In genomic region chr4:159689526-159689925, GRCh38 we compare ENCODE assay signal across 23 cellular contexts.
"Had no signal": no experiment of that assay in that cellular context is flagged by ENCODE, and none has a peak within 500 bp of the region (broad histone marks: within the 10 kb centered on the region; RNA-seq: fewer than 3 reads in every experiment).

No MANE protein-coding gene starts in this region.

- H3K27ac Mint-ChIP-seq: mesothelial cell of epicardium; naive B cell; natural killer cell; progenitor cell of endocrine pancreas; stimulated activated naive B cell treated with anti-CD40 and anti-IgM and Interleukin-4, amounts not matched to agents 10 μg/mL and 1 μg/mL and 100 μg/mL, for 72 hours had no signal

- H3K4me3 ChIP-seq: hepatocyte, left ventricle myocardium inferior, lung, ovary, right atrium auricular region, right lobe of liver, stomach, testis, tibial artery, upper lobe of right lung had no signal

- H3K36me3 ChIP-seq: left ventricle myocardium inferior, ovary, right atrium auricular region, right lobe of liver, stomach, tibial artery, upper lobe of right lung had no signal

- H3K79me2 ChIP-seq: hepatocyte had no signal

- DNase-seq: islet precursor cell; left ventricle myocardium inferior; mesendoderm; naive B cell; natural killer cell; ovary; right lobe of liver; stimulated activated CD4-positive, alpha-beta T cell treated with anti-CD3 and anti-CD28 coated beads, Interleukin-12 subunit alpha, Interleukin-12 subunit beta, amount 100 ng/mL, for 4 hours; stimulated activated CD4-positive, alpha-beta T cell treated with anti-CD3 and anti-CD28 coated beads, Interleukin-15, amount 100 ng/mL, for 24 hours; stimulated activated CD4-positive, alpha-beta T cell treated with anti-CD3 and anti-CD28 coated beads, Interleukin-2, amount 100 ng/mL, for 24 hours; stimulated activated CD4-positive, alpha-beta T cell treated with anti-CD3 and anti-CD28 coated beads, Interleukin-4, amount 100 ng/mL, for 1 hour; stimulated activated naive B cell treated with anti-CD40 and anti-IgM and Interleukin-4, amounts not matched to agents 10 μg/mL and 1 μg/mL and 100 μg/mL, for 72 hours; stimulated activated naive CD8-positive, alpha-beta T cell treated with anti-CD3 and anti-CD28 coated beads, Interleukin-15, Interleukin-2, amounts not matched to agents 100 U/mL and 50 U/mL, for 24 hours; stomach; testis; tibial artery; trophoblast cell; upper lobe of right lung had no signal

- H3K27me3 ChIP-seq: hepatocyte, ovary, right atrium auricular region, right lobe of liver, stomach, testis, tibial artery, upper lobe of right lung had no signal

- H3K27ac ChIP-seq: hepatocyte, left ventricle myocardium inferior, ovary, right atrium auricular region, right lobe of liver, stomach, testis, tibial artery, upper lobe of right lung had no signal

- H3K4me1 Mint-ChIP-seq: naive B cell; natural killer cell; stimulated activated naive B cell treated with anti-CD40 and anti-IgM and Interleukin-4, amounts not matched to agents 10 μg/mL and 1 μg/mL and 100 μg/mL, for 72 hours had no signal

- H3K4me2 ChIP-seq: hepatocyte had no signal

- H3K4me3 Mint-ChIP-seq: mesothelial cell of epicardium; naive B cell; natural killer cell; stimulated activated naive B cell treated with anti-CD40 and anti-IgM and Interleukin-4, amounts not matched to agents 10 μg/mL and 1 μg/mL and 100 μg/mL, for 72 hours had no signal

- ATAC-seq: natural killer cell; right lobe of liver; stimulated activated naive B cell treated with anti-CD40 and anti-IgM and Interleukin-4, amounts not matched to agents 10 μg/mL and 1 μg/mL and 100 μg/mL, for 72 hours; stimulated activated naive CD8-positive, alpha-beta T cell treated with anti-CD3 and anti-CD28 coated beads, Interleukin-15, Interleukin-2, amounts not matched to agents 100 U/mL and 50 U/mL, for 24 hours; upper lobe of right lung had no signal

- H3K27me3 Mint-ChIP-seq: naive B cell; progenitor cell of endocrine pancreas; stimulated activated naive B cell treated with anti-CD40 and anti-IgM and Interleukin-4, amounts not matched to agents 10 μg/mL and 1 μg/mL and 100 μg/mL, for 72 hours had no signal

- H3K9me3 ChIP-seq: ovary, right lobe of liver, testis had no signal

- H3K4me1 ChIP-seq: left ventricle myocardium inferior, right atrium auricular region, right lobe of liver, testis, tibial artery, upper lobe of right lung had no signal

- H2AFZ ChIP-seq: hepatocyte had no signal

- H3K36me3 Mint-ChIP-seq: mesothelial cell of epicardium; naive B cell; stimulated activated naive B cell treated with anti-CD40 and anti-IgM and Interleukin-4, amounts not matched to agents 10 μg/mL and 1 μg/mL and 100 μg/mL, for 72 hours had no signal
